In genomic region chr14:23034498-23035302, GRCh38 we compare ENCODE assay signal across 8 cellular contexts. TPM values are rescaled to one million over a fixed set of nuclear protein-coding genes. Genes with fewer than 3 reads are reported as not detected.
DNase-seq lines count a peak whose midpoint lies in the region; ATAC-seq and TF ChIP-seq lines count a peak whose summit lies in the region.

PSMB5 (minus strand) TSS chr14:23034900; CDS start chr14:23034881, 19 bp downstream.

- DNase-seq in BJ (ENCODE audit: low read depth), result peak; percentile 79
- DNase-seq in HT-29 (ENCODE audit: low spot score), result peak; percentile 93
- peak; percentile 67 to 77 for DNase-seq in activated CD8-positive, alpha-beta memory T cell treated with anti-CD3 and anti-CD28 coated beads for 1 hour (ENCODE audit: extremely low read depth in 1 of 2, low read depth in 1 of 2)
- DNase-seq in epidermal melanocyte (ENCODE audit: insufficient read length, low spot score), result peak; percentile 96
- DNase-seq in stimulated activated CD8-positive, alpha-beta memory T cell treated with anti-CD3 and anti-CD28 coated beads, Interleukin-7, amount 100 ng/mL, for 1 hour (ENCODE audit: low read depth in 2 of 2), result peak; percentile 63 to 64
- DNase-seq in SHP77 (lab: John Stamatoyannopoulos, UW), result no peak

- CTCF ChIA-PET in BJ (lab: Yijun Ruan, JAX), result interaction anchor here (2.2 kb wide), 1 partner anchor 34 kb away, joined by 5 read pairs; no protein-coding TSS in a partner anchor

- peak; percentile 86 for ATAC-seq in GM19468 (IDR thresholded peaks at IDR 0.05; ENCODE audit: extremely low read depth, unreplicated experiment)

- POLR2A ChIA-PET in BJ (lab: Charles Lee), result interaction anchor here (0.6 kb wide), 1 partner anchor 28 kb away, joined by 3 read pairs; no protein-coding TSS in a partner anchor

- H3K27me3 ChIP-seq in BJ (ENCODE audit: control insufficient read depth, insufficient read depth, low read length), result no peaks in the 10 kb centered on the region
- no peaks in the 10 kb centered on the region for H3K27me3 ChIP-seq in mucosa of rectum (ENCODE audit: control insufficient read depth in 2 of 2, insufficient read depth in 2 of 2, low read length in 2 of 2)

- no peaks in the 10 kb centered on the region for H3K9me3 ChIP-seq in mucosa of rectum (ENCODE audit: control insufficient read depth in 2 of 2, low read length in 2 of 2)

- peak within 1 kb of the TSS; percentile 65 for H3K4me3 ChIP-seq in BJ (ENCODE audit: low read depth, low read length)
- H3K4me3 ChIP-seq in mucosa of rectum (ENCODE audit: low read length in 2 of 2), result peak within 1 kb of the TSS; percentile 81 to 92

- peak within 1 kb of the TSS; percentile 89 to 95 for H3K27ac ChIP-seq in mucosa of rectum (ENCODE audit: low read depth in 2 of 2, low read length in 2 of 2)

- H3K4me1 ChIP-seq in mucosa of rectum (ENCODE audit: control insufficient read depth in 2 of 2, insufficient read depth in 2 of 2, low read length in 2 of 2), result peaks cover 8 to 12% of the 10 kb centered on the region in 2 donors

- H3K9ac ChIP-seq in mucosa of rectum (ENCODE audit: low read depth in 1 of 2, low read length in 2 of 2), result peak within 1 kb of the TSS; percentile 68 to 90

- peaks cover 8% of the 10 kb centered on the region for H3K36me3 ChIP-seq in BJ (ENCODE audit: control insufficient read depth, insufficient read depth, low read length)
- H3K36me3 ChIP-seq in mucosa of rectum (ENCODE audit: control insufficient read depth in 2 of 2, insufficient read depth in 2 of 2, low read length in 2 of 2), result peaks cover 14 to 17% of the 10 kb centered on the region in 2 donors

- 0 out of 2 replicates have a peak, but pooled peaks have one; percentile 9 for TF ChIP-seq CTCF in BJ (IDR thresholded peaks at IDR 0.05; ENCODE audit: insufficient read depth, low read depth, low read length)

RNA-seq across cellular contexts. Expression of gene PSMB5, which starts in this region (rescaled TPM):
- 257 and 304 TPM in 2 replicates for polyA plus RNA-seq in BJ (2011; rRNA removed)
- polyA minus RNA-seq in BJ (2011; rRNA and poly(A)+ RNA removed), result 86.4 and 180 TPM in 2 replicates
- 198 and 205 TPM in 2 replicates for total RNA-seq in HT-29 (2014; rRNA removed; shearing (Covaris generic))

Comparison
In these comparisons a context has a peak if more than half of its experiments do, and no peak if none do; other contexts are left out.
1. DNase-seq: peak in BJ (single experiment), HT-29 (single experiment), activated CD8-positive, alpha-beta memory T cell treated with anti-CD3 and anti-CD28 coated beads for 1 hour (2 of 2), epidermal melanocyte (single experiment) and stimulated activated CD8-positive, alpha-beta memory T cell treated with anti-CD3 and anti-CD28 coated beads, Interleukin-7, amount 100 ng/mL, for 1 hour (2 of 2); none in SHP77 (0 of 2).